22 cellular contexts compared by ENCODE assay signal in genomic region chr9:82783045-82783444, GRCh38.
"Had no signal": no experiment of that assay in that cellular context is flagged by ENCODE, and none has a peak within 500 bp of the region (broad histone marks: within the 10 kb centered on the region; RNA-seq: fewer than 3 reads in every experiment).

No MANE protein-coding gene starts in this region.

- H3K4me2 ChIP-seq: neural progenitor cell, smooth muscle cell had no signal

- H3K27ac ChIP-seq: coronary artery, esophagus muscularis mucosa, foreskin keratinocyte, gastroesophageal sphincter, heart right ventricle, lower lobe of right lung, neural progenitor cell, parathyroid adenoma, right lobe of liver, thyroid gland had no signal

- H2AFZ ChIP-seq: neural progenitor cell, parathyroid adenoma had no signal

- H3K4me1 ChIP-seq: esophagus muscularis mucosa, foreskin keratinocyte, gastroesophageal sphincter, heart right ventricle, lower lobe of right lung, neural progenitor cell, parathyroid adenoma, right lobe of liver, thyroid gland had no signal

- DNase-seq: dermis blood vessel endothelial cell; effector memory CD4-positive, alpha-beta T cell; foreskin keratinocyte; heart right ventricle; left cardiac atrium; left ventricle myocardium superior; lower lobe of right lung; natural killer cell; right lobe of liver; stimulated activated CD4-positive, alpha-beta T cell treated with anti-CD3 and anti-CD28 coated beads, Interleukin-12 subunit alpha, Interleukin-12 subunit beta, amount 100 ng/mL, for 4 hours; stimulated activated CD4-positive, alpha-beta T cell treated with anti-CD3 and anti-CD28 coated beads, Interleukin-1b, Interleukin-23, amount 100 ng/mL, for 48 hours; stimulated activated CD4-positive, alpha-beta T cell treated with anti-CD3 and anti-CD28 coated beads, Interleukin-4, amount 100 ng/mL, for 1 hour; stimulated activated CD8-positive, alpha-beta memory T cell treated with anti-CD3 and anti-CD28 coated beads, Interleukin-4, amount 100 ng/mL, for 48 hours; stimulated activated naive CD4-positive, alpha-beta T cell; stimulated activated naive CD8-positive, alpha-beta T cell treated with anti-CD3 and anti-CD28 coated beads, Interleukin-15, amount 100 ng/mL, for 72 hours; thyroid gland had no signal

- H3K79me2 ChIP-seq: parathyroid adenoma had no signal

- H3K9me3 ChIP-seq: gastroesophageal sphincter, lower lobe of right lung, right lobe of liver, thyroid gland had no signal

- H3K4me3 ChIP-seq: coronary artery, esophagus muscularis mucosa, gastroesophageal sphincter, heart right ventricle, lower lobe of right lung, neural progenitor cell, right lobe of liver, smooth muscle cell, thyroid gland had no signal

- H3K36me3 ChIP-seq: esophagus muscularis mucosa, gastroesophageal sphincter, heart right ventricle, lower lobe of right lung, neural progenitor cell, right lobe of liver, thyroid gland had no signal

- H3K27me3 ChIP-seq: esophagus muscularis mucosa, foreskin keratinocyte, gastroesophageal sphincter, heart right ventricle, neural progenitor cell, right lobe of liver, thyroid gland had no signal

- ATAC-seq: foreskin keratinocyte; gastroesophageal sphincter; heart right ventricle; left cardiac atrium; left ventricle myocardium superior; lower lobe of right lung; natural killer cell; stimulated activated naive CD8-positive, alpha-beta T cell treated with anti-CD3 and anti-CD28 coated beads, Interleukin-15, amount 100 ng/mL, for 72 hours had no signal
